ENCODE assay signal across 8 cellular contexts in genomic region chr6:110039364-110039995, GRCh38.
DNase-seq lines count a peak whose midpoint lies in the region; ATAC-seq and TF ChIP-seq lines count a peak whose summit lies in the region.

No MANE protein-coding gene starts in this region.

- H2AK5ac ChIP-seq in IMR-90 (ENCODE audit: low read depth, low read length), result no peak overlapping the region

- no peaks in the 10 kb centered on the region for H3K36me3 ChIP-seq in IMR-90 (ENCODE audit: control insufficient read depth, insufficient read depth, low read length)
- no peaks in the 10 kb centered on the region for H3K36me3 ChIP-seq in OCI-LY3 (replicated peaks; ENCODE audit: low read depth, low read length)

- H3K27me3 ChIP-seq in IMR-90 (ENCODE audit: control insufficient read depth, insufficient read depth, low read length) (peaks cover 7% of the 10 kb centered on the region), OCI-LY3 (ENCODE audit: low read depth, low read length) (no peaks in the 10 kb centered on the region)

- no peak overlapping the region for H2BK20ac ChIP-seq in IMR-90 (ENCODE audit: low read depth, low read length)

- H3K79me1 ChIP-seq in IMR-90 (ENCODE audit: low read depth in 1 of 2, low read length in 2 of 2), result no peaks in the 10 kb centered on the region

- H3K79me2 ChIP-seq in OCI-LY3 (ENCODE audit: low read length), result no peaks in the 10 kb centered on the region

- H3K14ac ChIP-seq in IMR-90 (replicated peaks; ENCODE audit: low read depth, low read length), result no peak overlapping the region

- WGBS in IMR-90 (ENCODE audit: extremely low coverage in 2 of 2, insufficient read length in 1 of 2), 2 experiments, result no CpG with 5 or more reads among the region's 8 CpGs

- H3K18ac ChIP-seq in IMR-90 (ENCODE audit: low read depth, low read length), result no peak overlapping the region

- H2BK120ac ChIP-seq in IMR-90 (ENCODE audit: low read depth, low read length), result no peak overlapping the region

- no peak overlapping the region for H4K8ac ChIP-seq in IMR-90 (ENCODE audit: low read depth in 2 of 2, low read length in 2 of 2)

- no peak overlapping the region for H2BK5ac ChIP-seq in IMR-90 (ENCODE audit: low read depth, low read length, poor library complexity, severe bottlenecking)

- no peak overlapping the region for H4K91ac ChIP-seq in IMR-90 (ENCODE audit: insufficient read depth, low read depth, low read length)

- H4K5ac ChIP-seq in IMR-90 (ENCODE audit: low read depth, low read length), result no peak overlapping the region

- H3K4me1 ChIP-seq in IMR-90 (ENCODE audit: control insufficient read depth, insufficient read depth, low read length) (no peaks in the 10 kb centered on the region), OCI-LY3 (ENCODE audit: low read length) (no peaks in the 10 kb centered on the region)

- no peak overlapping the region for H3K23ac ChIP-seq in IMR-90 (ENCODE audit: low read depth, low read length)

- H3K9me3 ChIP-seq in IMR-90 (ENCODE audit: control insufficient read depth, insufficient read depth, low read length), result no peaks in the 10 kb centered on the region
- H3K9me3 ChIP-seq in OCI-LY3 (ENCODE audit: insufficient read depth, low read length), result no peaks in the 10 kb centered on the region

- intact Hi-C loops in IMR-90 (cut with micrococcal nuclease), result loop anchor here (1.0 to 10.0 kb wide), 5 partner anchors 245 to 512 kb away; no protein-coding TSS in a partner anchor

- ATAC-seq in GM21529 (IDR thresholded peaks at IDR 0.05; ENCODE audit: unreplicated experiment) (peak; percentile 79), IMR-90 (ENCODE audit: low read depth) (peak; percentile 90)

- TF ChIP-seq RAD21 in IMR-90 (IDR thresholded peaks at IDR 0.05; ENCODE audit: low read length), result peak; percentile 97

- H3K9ac ChIP-seq in IMR-90 (ENCODE audit: low read depth, low read length) (no peak overlapping the region), OCI-LY3 (ENCODE audit: low read length) (peak overlapping the region; percentile 74)

- peak overlapping the region; percentile 43 for H3K4me2 ChIP-seq in IMR-90 (ENCODE audit: low read depth, low read length)
- peak overlapping the region; percentile 88 for H3K4me2 ChIP-seq in OCI-LY3 (ENCODE audit: low read length)

- H2AK9ac ChIP-seq in IMR-90 (replicated peaks; ENCODE audit: low read depth, low read length, poor library complexity), result no peak overlapping the region

- H3K27ac ChIP-seq in IMR-90 (ENCODE audit: insufficient read depth, low read length) (no peak overlapping the region), OCI-LY3 (ENCODE audit: low read length) (peak overlapping the region; percentile 58)

- dilution Hi-C loops in IMR-90 (cut with HindIII; ENCODE audit: low sequenced_read_pairs, unreplicated experiment), result loop anchor here (25.0 kb wide), 1 partner anchor 327 kb away; no protein-coding TSS in a partner anchor

- CTCF ChIA-PET in IMR-90 (lab: Yijun Ruan, JAX), result interaction anchor here (0.6 to 4.8 kb wide), 37 partner anchors 8 to 620 kb away, joined by 3 to 78 read pairs (median 4); partner anchors contain the start of genes AK9 and FIG4

- H4K20me1 ChIP-seq in IMR-90 (ENCODE audit: insufficient read depth, low read length), result no peaks in the 10 kb centered on the region
- H4K20me1 ChIP-seq in OCI-LY3 (ENCODE audit: insufficient read depth, low read length), result no peaks in the 10 kb centered on the region

- DNase-seq in DMS153 (lab: John Stamatoyannopoulos, UW) (peak; percentile 89), IMR-90 (peak; percentile 87), activated T-cell treated with anti-CD3 and anti-CD28 coated beads for 24 hours (ENCODE audit: low read depth) (peak; percentile 75), epithelial cell of proximal tubule (ENCODE audit: low read depth) (peak; percentile 41), mucosa of gallbladder (ENCODE audit: low spot score) (peak; percentile 92)
- peak; percentile 75 for DNase-seq in stimulated activated CD8-positive, alpha-beta memory T cell treated with anti-CD3 and anti-CD28 coated beads, Interleukin-4, amount 100 ng/mL, for 24 hours (ENCODE audit: low read depth)

- peak overlapping the region; percentile 76 for H2AFZ ChIP-seq in IMR-90 (replicated peaks; ENCODE audit: low read length, poor library complexity)
- H2AFZ ChIP-seq in OCI-LY3 (ENCODE audit: low read depth, low read length), result peak overlapping the region; percentile 98

- H2BK15ac ChIP-seq in IMR-90 (ENCODE audit: low read depth, low read length), result no peak overlapping the region

- H3K9me1 ChIP-seq in IMR-90 (ENCODE audit: insufficient read depth, low read length), result no peaks in the 10 kb centered on the region

- no peak overlapping the region for H3K4ac ChIP-seq in IMR-90 (ENCODE audit: low read depth, low read length)

- peak; percentile 51; the same call in 1 of the 2 replicates for TF ChIP-seq POLR2A in IMR-90 (IDR thresholded peaks at IDR 0.05; ENCODE audit: low read depth, low read length)

- POLR2A ChIA-PET in IMR-90 (lab: Charles Lee; ENCODE audit: unreplicated experiment), result interaction anchor here (1.0 kb wide), 1 partner anchor 346 kb away, joined by 3 read pairs; no protein-coding TSS in a partner anchor

- in situ Hi-C loops in IMR-90 (cut with MboI; ENCODE audit: low sequenced_read_pairs), result no loop called here

- H3K4me3 ChIP-seq in IMR-90 (ENCODE audit: insufficient read depth, low read depth, low read length) (0 out of 2 replicates have a peak overlapping the region, but pooled peaks have one; percentile 5), OCI-LY3 (ENCODE audit: low read length) (peak overlapping the region; percentile 89), epithelial cell of proximal tubule (ENCODE audit: low read depth, low read length) (peak overlapping the region; percentile 61)

- peak; percentile 98 for TF ChIP-seq CTCF in IMR-90 (conservative IDR thresholded peaks at IDR 0.05; ENCODE audit: low read depth, low read length)
- peak; percentile 84 for TF ChIP-seq CTCF in OCI-LY3 (IDR thresholded peaks at IDR 0.05; ENCODE audit: low read depth, low read length)
- TF ChIP-seq CTCF in epithelial cell of proximal tubule (conservative IDR thresholded peaks at IDR 0.05; ENCODE audit: low read depth, low read length), result peak; percentile 99

- no TSS peak for BruUV-seq in IMR-90 (replicated peaks; lab: Mats Ljungman, UMichigan)

- H3K56ac ChIP-seq in IMR-90 (ENCODE audit: extremely low read depth, insufficient read depth, low read length), result no peak overlapping the region

TF ChIP-seq in IMR-90, 13 proteins besides CTCF, POLR2A, EP300 and RAD21:
- peak; percentile 99 for TF ChIP-seq SMC3 (IDR thresholded peaks at IDR 0.05; ENCODE audit: low read depth, low read length)
- no peak for TF ChIP-seq FOS (IDR thresholded peaks at IDR 0.05; ENCODE audit: low read depth, low read length)

Comparison
In these comparisons a context has a peak if more than half of its experiments do, and no peak if none do; other contexts are left out.
1. DNase-seq: peak in every context shown above with its lines; median percentile 92 in mucosa of gallbladder; 89 in DMS153; 87 in IMR-90; 75 in activated T-cell treated with anti-CD3 and anti-CD28 coated beads for 24 hours; 75 in stimulated activated CD8-positive, alpha-beta memory T cell treated with anti-CD3 and anti-CD28 coated beads, Interleukin-4, amount 100 ng/mL, for 24 hours; 41 in epithelial cell of proximal tubule.
2. H3K4me3 ChIP-seq: peak in every context shown above with its lines; median percentile 89 in OCI-LY3; 61 in epithelial cell of proximal tubule; 5 in IMR-90.